9 cellular contexts compared by ENCODE assay signal in the genomic region with DNA sequence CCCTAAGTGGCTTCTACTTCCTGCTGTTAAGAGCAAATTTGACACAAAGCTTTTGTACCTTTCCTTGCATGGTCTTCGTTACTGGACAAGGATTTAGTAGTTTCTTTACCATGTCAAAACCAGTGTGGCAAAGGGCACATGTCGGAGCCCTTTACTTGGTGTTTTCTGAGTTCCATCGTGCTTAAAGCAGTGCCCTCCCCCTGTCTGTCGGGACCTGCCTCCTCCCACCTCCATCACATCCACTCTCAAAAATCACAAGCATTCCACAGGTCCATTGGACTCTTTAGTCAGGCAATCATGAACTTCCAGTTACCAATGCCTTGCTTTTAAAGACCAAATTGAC. TPM values are rescaled to one million over a fixed set of nuclear protein-coding genes. Genes with fewer than 3 reads are reported as not detected.
A peak's percentile ranks its signal among the peaks of the same experiment; 100 is the strongest.
DNase-seq lines count a peak whose midpoint lies in the region; ATAC-seq and TF ChIP-seq lines count a peak whose summit lies in the region.
"Had no signal": no experiment of that assay in that cellular context is flagged by ENCODE, and none has a peak within 500 bp of the region (broad histone marks: within the 10 kb centered on the region; RNA-seq: fewer than 3 reads in every experiment).

No MANE protein-coding gene starts in this region.

- peak overlapping the region; percentile 79 for H2AFZ ChIP-seq in neural progenitor cell (replicated peaks)

- H4K20me1 ChIP-seq in neural progenitor cell (ENCODE audit: low read depth), result no peaks in the 10 kb centered on the region

- POLR2A ChIA-PET in WTC11 (lab: Charles Lee), result no interaction called here

- no peaks in the 10 kb centered on the region for H3K79me2 ChIP-seq in neural progenitor cell (ENCODE audit: low read depth)

- no peak for DNase-seq in WTC11 (ENCODE audit: low spot score)
- no peak for DNase-seq in neural progenitor cell (ENCODE audit: low spot score)
- DNase-seq in NCI-H2029 (lab: John Stamatoyannopoulos, UW), result no peak
- DNase-seq in tibial nerve (ENCODE audit: low spot score in 2 of 2), result no peak
- no peak for DNase-seq in kidney glomerular epithelial cell (lab: John Stamatoyannopoulos, UW)
- DNase-seq in hypothalamus (lab: John Stamatoyannopoulos, UW), result no peak
- DNase-seq: midbrain had no signal

- H3K4me1 Mint-ChIP-seq in WTC11 (peaks cover 3% of the 10 kb centered on the region), neural progenitor cell (peaks cover 24% of the 10 kb centered on the region)

- peaks cover 27% of the 10 kb centered on the region for H3K36me3 Mint-ChIP-seq in WTC11
- no peaks in the 10 kb centered on the region for H3K36me3 Mint-ChIP-seq in neural progenitor cell

- H3K4me3 ChIP-seq in neural progenitor cell, result no peak overlapping the region
- peak overlapping the region in 2 of 4 donors; percentile 25 to 28 for H3K4me3 ChIP-seq in tibial nerve

- H3K27ac ChIP-seq in neural progenitor cell (no peak overlapping the region), tibial nerve (peak overlapping the region in 1 of 4 donors; percentile 60)

- peak; percentile 49 for ATAC-seq in GM18909 (IDR thresholded peaks at IDR 0.05; ENCODE audit: poor library complexity, unreplicated experiment)
- ATAC-seq in HG02763 (IDR thresholded peaks at IDR 0.05; ENCODE audit: unreplicated experiment), result peak; percentile 25
- ATAC-seq in WTC11, result peak; percentile 18; the same call in 1 of the 2 replicates

- TF ChIP-seq POLR2A in tibial nerve (IDR thresholded peaks at IDR 0.05), result no peak

- H3K36me3 ChIP-seq in neural progenitor cell (no peaks in the 10 kb centered on the region), tibial nerve (no peaks in the 10 kb centered on the region)

- CTCF ChIA-PET in WTC11 (lab: Charles Lee), result interaction anchor here (0.6 to 1.3 kb wide), 2 partner anchors 80 to 158 kb away, joined by 3 read pairs; no protein-coding TSS in a partner anchor

- 42 to 47% methylated on average over 4 of the region's 4 CpGs for WGBS in tibial nerve, 2 donors

- H3K4me3 Mint-ChIP-seq in WTC11 (no peak overlapping the region), neural progenitor cell (no peak overlapping the region)

- peak overlapping the region; percentile 63 for H3K4me2 ChIP-seq in neural progenitor cell

- H3K27me3 ChIP-seq in neural progenitor cell (no peaks in the 10 kb centered on the region), tibial nerve (no peaks in the 10 kb centered on the region)

- no peaks in the 10 kb centered on the region for H3K27me3 Mint-ChIP-seq in WTC11 (ENCODE audit: low read depth)
- H3K27me3 Mint-ChIP-seq in neural progenitor cell (ENCODE audit: insufficient read depth, low read depth), result no peaks in the 10 kb centered on the region

- H3F3A ChIP-seq in neural progenitor cell (ENCODE audit: low read depth), result peaks cover 12% of the 10 kb centered on the region

- H3K9ac ChIP-seq in neural progenitor cell, result no peak overlapping the region

- H3K9me3 Mint-ChIP-seq in WTC11, result peaks cover 12% of the 10 kb centered on the region
- no peaks in the 10 kb centered on the region for H3K9me3 Mint-ChIP-seq in neural progenitor cell

- H3K9me3 ChIP-seq in neural progenitor cell (ENCODE audit: low read depth) (no peaks in the 10 kb centered on the region), tibial nerve (no peaks in the 10 kb centered on the region)

- H3K4me1 ChIP-seq in neural progenitor cell (peaks cover 46% of the 10 kb centered on the region), tibial nerve (peaks cover 0 to 28% (median 7%) of the 10 kb centered on the region in 4 donors)

- no peak for TF ChIP-seq EP300 in tibial nerve (IDR thresholded peaks at IDR 0.05)

- H3K27ac Mint-ChIP-seq in WTC11, result peak overlapping the region; percentile 60; the same call in 1 of the 2 replicates
- no peak overlapping the region for H3K27ac Mint-ChIP-seq in neural progenitor cell

- TF ChIP-seq CTCF in WTC11 (IDR thresholded peaks at IDR 0.05), result no peak
- no peak for TF ChIP-seq CTCF in neural progenitor cell (IDR thresholded peaks at IDR 0.05)
- no peak for TF ChIP-seq CTCF in tibial nerve (IDR thresholded peaks at IDR 0.05)

TF ChIP-seq in WTC11, 78 proteins besides CTCF, POLR2A, EP300 and RAD21:
- no peak for TF ChIP-seq CREM (CRISPR knock-in tag; IDR thresholded peaks at IDR 0.05)
- no peak for TF ChIP-seq ZNF423 (CRISPR knock-in tag; IDR thresholded peaks at IDR 0.05)
- TF ChIP-seq SP1 (CRISPR knock-in tag; conservative IDR thresholded peaks at IDR 0.05), result no peak
- TF ChIP-seq, protein P1, sequence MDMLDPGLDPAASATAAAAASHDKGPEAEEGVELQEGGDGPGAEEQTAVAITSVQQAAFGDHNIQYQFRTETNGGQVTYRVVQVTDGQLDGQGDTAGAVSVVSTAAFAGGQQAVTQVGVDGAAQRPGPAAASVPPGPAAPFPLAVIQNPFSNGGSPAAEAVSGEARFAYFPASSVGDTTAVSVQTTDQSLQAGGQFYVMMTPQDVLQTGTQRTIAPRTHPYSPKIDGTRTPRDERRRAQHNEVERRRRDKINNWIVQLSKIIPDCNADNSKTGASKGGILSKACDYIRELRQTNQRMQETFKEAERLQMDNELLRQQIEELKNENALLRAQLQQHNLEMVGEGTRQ (CRISPR knock-in tag; IDR thresholded peaks at IDR 0.05), result no peak
- no peak for TF ChIP-seq ZNF317 (CRISPR knock-in tag; IDR thresholded peaks at IDR 0.05; ENCODE audit: borderline replicate concordance, low read depth)
- TF ChIP-seq MYBL2 (CRISPR knock-in tag; IDR thresholded peaks at IDR 0.05), result no peak
- no peak for TF ChIP-seq ESRRA (CRISPR knock-in tag; IDR thresholded peaks at IDR 0.05; ENCODE audit: borderline replicate concordance)
- TF ChIP-seq, protein P2, sequence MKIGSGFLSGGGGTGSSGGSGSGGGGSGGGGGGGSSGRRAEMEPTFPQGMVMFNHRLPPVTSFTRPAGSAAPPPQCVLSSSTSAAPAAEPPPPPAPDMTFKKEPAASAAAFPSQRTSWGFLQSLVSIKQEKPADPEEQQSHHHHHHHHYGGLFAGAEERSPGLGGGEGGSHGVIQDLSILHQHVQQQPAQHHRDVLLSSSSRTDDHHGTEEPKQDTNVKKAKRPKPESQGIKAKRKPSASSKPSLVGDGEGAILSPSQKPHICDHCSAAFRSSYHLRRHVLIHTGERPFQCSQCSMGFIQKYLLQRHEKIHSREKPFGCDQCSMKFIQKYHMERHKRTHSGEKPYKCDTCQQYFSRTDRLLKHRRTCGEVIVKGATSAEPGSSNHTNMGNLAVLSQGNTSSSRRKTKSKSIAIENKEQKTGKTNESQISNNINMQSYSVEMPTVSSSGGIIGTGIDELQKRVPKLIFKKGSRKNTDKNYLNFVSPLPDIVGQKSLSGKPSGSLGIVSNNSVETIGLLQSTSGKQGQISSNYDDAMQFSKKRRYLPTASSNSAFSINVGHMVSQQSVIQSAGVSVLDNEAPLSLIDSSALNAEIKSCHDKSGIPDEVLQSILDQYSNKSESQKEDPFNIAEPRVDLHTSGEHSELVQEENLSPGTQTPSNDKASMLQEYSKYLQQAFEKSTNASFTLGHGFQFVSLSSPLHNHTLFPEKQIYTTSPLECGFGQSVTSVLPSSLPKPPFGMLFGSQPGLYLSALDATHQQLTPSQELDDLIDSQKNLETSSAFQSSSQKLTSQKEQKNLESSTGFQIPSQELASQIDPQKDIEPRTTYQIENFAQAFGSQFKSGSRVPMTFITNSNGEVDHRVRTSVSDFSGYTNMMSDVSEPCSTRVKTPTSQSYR (CRISPR knock-in tag; IDR thresholded peaks at IDR 0.05), result no peak
- no peak for TF ChIP-seq ETV6 (CRISPR knock-in tag; IDR thresholded peaks at IDR 0.05)
- TF ChIP-seq NFATC4 (CRISPR knock-in tag; IDR thresholded peaks at IDR 0.05), result no peak
- TF ChIP-seq ZBTB21 (CRISPR knock-in tag; IDR thresholded peaks at IDR 0.05; ENCODE audit: borderline replicate concordance), result no peak
- TF ChIP-seq ZNF138 (CRISPR knock-in tag; conservative IDR thresholded peaks at IDR 0.05), result no peak
- TF ChIP-seq ELF4 (CRISPR knock-in tag; IDR thresholded peaks at IDR 0.05; ENCODE audit: low read depth), result no peak
- TF ChIP-seq, protein P3, sequence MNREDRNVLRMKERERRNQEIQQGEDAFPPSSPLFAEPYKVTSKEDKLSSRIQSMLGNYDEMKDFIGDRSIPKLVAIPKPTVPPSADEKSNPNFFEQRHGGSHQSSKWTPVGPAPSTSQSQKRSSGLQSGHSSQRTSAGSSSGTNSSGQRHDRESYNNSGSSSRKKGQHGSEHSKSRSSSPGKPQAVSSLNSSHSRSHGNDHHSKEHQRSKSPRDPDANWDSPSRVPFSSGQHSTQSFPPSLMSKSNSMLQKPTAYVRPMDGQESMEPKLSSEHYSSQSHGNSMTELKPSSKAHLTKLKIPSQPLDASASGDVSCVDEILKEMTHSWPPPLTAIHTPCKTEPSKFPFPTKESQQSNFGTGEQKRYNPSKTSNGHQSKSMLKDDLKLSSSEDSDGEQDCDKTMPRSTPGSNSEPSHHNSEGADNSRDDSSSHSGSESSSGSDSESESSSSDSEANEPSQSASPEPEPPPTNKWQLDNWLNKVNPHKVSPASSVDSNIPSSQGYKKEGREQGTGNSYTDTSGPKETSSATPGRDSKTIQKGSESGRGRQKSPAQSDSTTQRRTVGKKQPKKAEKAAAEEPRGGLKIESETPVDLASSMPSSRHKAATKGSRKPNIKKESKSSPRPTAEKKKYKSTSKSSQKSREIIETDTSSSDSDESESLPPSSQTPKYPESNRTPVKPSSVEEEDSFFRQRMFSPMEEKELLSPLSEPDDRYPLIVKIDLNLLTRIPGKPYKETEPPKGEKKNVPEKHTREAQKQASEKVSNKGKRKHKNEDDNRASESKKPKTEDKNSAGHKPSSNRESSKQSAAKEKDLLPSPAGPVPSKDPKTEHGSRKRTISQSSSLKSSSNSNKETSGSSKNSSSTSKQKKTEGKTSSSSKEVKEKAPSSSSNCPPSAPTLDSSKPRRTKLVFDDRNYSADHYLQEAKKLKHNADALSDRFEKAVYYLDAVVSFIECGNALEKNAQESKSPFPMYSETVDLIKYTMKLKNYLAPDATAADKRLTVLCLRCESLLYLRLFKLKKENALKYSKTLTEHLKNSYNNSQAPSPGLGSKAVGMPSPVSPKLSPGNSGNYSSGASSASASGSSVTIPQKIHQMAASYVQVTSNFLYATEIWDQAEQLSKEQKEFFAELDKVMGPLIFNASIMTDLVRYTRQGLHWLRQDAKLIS (CRISPR knock-in tag; IDR thresholded peaks at IDR 0.05; ENCODE audit: borderline replicate concordance), result no peak
- TF ChIP-seq ZNF121 (CRISPR knock-in tag; IDR thresholded peaks at IDR 0.05), result no peak
- TF ChIP-seq SMAD4 (CRISPR knock-in tag; IDR thresholded peaks at IDR 0.05), result no peak
- no peak for TF ChIP-seq MXD4 (CRISPR knock-in tag; IDR thresholded peaks at IDR 0.05; ENCODE audit: borderline replicate concordance)
- no peak for TF ChIP-seq TCF7 (CRISPR knock-in tag; IDR thresholded peaks at IDR 0.05; ENCODE audit: low read depth)

RNA-seq across cellular contexts. Expression of a gene that starts 0.8 kb away (rescaled TPM):
- 8.5 to 10.2 TPM (median 8.8 TPM) in 3 replicates for total RNA-seq in WTC11 (2021)
- total RNA-seq in neural progenitor cell (ENCODE audit: low replicate concordance), result 0.46 and 1.8 TPM in 2 replicates
- 1 to 10 TPM; 1.7 to 7.7 (median 3.9) TPM for total RNA-seq in tibial nerve
